Comparison of ENCODE assay signal across 8 cellular contexts in genomic region chr11:88947843-88948572, GRCh38.
A peak's percentile ranks its signal among the peaks of the same experiment; 100 is the strongest.
DNase-seq lines count a peak whose midpoint lies in the region; ATAC-seq, FAIRE-seq and TF ChIP-seq lines count a peak whose summit lies in the region.
"Not testable (repeated sequence)": the region's sequence is repeated elsewhere in the genome, so short reads cannot be mapped to it uniquely, and the experiment has no call there.

No MANE protein-coding gene starts in this region.

- H3K9me3 Mint-ChIP-seq in WTC11, result not testable (repeated sequence)

- H3K4me1 Mint-ChIP-seq in WTC11, result peaks cover 17% of the 10 kb centered on the region

- H2AFZ ChIP-seq in KMS-11 (ENCODE audit: low read depth), result peak overlapping the region; percentile 4; the same call in 1 of the 2 replicates

- H3K4me3 Mint-ChIP-seq in WTC11, result not testable (repeated sequence)

- H3K4me3 ChIP-seq in KMS-11 (IDR thresholded peaks at IDR 0.05; ENCODE audit: insufficient read depth, low read depth, low read length), result not testable (repeated sequence)

- not testable (repeated sequence) for H3K27me3 ChIP-seq in KMS-11 (ENCODE audit: insufficient read depth, low read depth)

- not testable (repeated sequence) for H3K79me2 ChIP-seq in KMS-11 (ENCODE audit: insufficient read depth, low read depth)

- not testable (repeated sequence) for H3K27ac Mint-ChIP-seq in WTC11

- TF ChIP-seq CTCF in KMS-11 (conservative IDR thresholded peaks at IDR 0.05; ENCODE audit: low read depth, low read length); WTC11 (IDR thresholded peaks at IDR 0.05): not testable (repeated sequence)

- CTCF ChIA-PET in WTC11 (lab: Charles Lee), result not testable (repeated sequence)

- not testable (repeated sequence) for H4K20me1 ChIP-seq in KMS-11 (ENCODE audit: insufficient read depth)

- H3K36me3 Mint-ChIP-seq in WTC11, result not testable (repeated sequence)

- H3K4me1 ChIP-seq in KMS-11 (ENCODE audit: low read depth, poor library complexity, severe bottlenecking), result peaks cover 41% of the 10 kb centered on the region

- FAIRE-seq in GM18507 (lab: Jason Lieb, UNC), result peak; percentile 18

- ATAC-seq in GM18873 (IDR thresholded peaks at IDR 0.05; ENCODE audit: low FRiP score, unreplicated experiment) (peak; percentile 72), GM19452 (IDR thresholded peaks at IDR 0.05; ENCODE audit: unreplicated experiment) (peak; percentile 77), GM21528 (IDR thresholded peaks at IDR 0.05; ENCODE audit: low FRiP score, unreplicated experiment) (peak; percentile 68), HG02763 (IDR thresholded peaks at IDR 0.05; ENCODE audit: unreplicated experiment) (peak; percentile 49), HG03196 (IDR thresholded peaks at IDR 0.05; ENCODE audit: unreplicated experiment) (peak; percentile 72), WTC11 (peak; percentile 86)

- H3K27me3 Mint-ChIP-seq in WTC11 (ENCODE audit: low read depth), result not testable (repeated sequence)

- H3K27ac ChIP-seq in KMS-11, result peak overlapping the region; percentile 64; the same call in 1 of the 2 replicates

- H3K9ac ChIP-seq in KMS-11, result 0 out of 2 replicates have a peak overlapping the region, but pooled peaks have one; percentile 25

- DNase-seq in GM18507 (ENCODE audit: extremely low spot score, insufficient read length, low read depth); WTC11 (ENCODE audit: low spot score): not testable (repeated sequence)

- POLR2A ChIA-PET in WTC11 (lab: Charles Lee), result not testable (repeated sequence)

- not testable (repeated sequence) for H3K36me3 ChIP-seq in KMS-11 (ENCODE audit: insufficient read depth)

- H3K4me2 ChIP-seq in KMS-11, result peak overlapping the region; percentile 82
